24 cellular contexts compared by ENCODE assay signal in genomic region chr1:234674218-234674815, GRCh38.
DNase-seq lines count a peak whose midpoint lies in the region; ATAC-seq, FAIRE-seq and TF ChIP-seq lines count a peak whose summit lies in the region.
"Had no signal": no experiment of that assay in that cellular context is flagged by ENCODE, and none has a peak within 500 bp of the region (broad histone marks: within the 10 kb centered on the region; RNA-seq: fewer than 3 reads in every experiment).

No MANE protein-coding gene starts in this region.

- in situ Hi-C loops in Panc1 (cut with HindIII; ENCODE audit: low pct_unique_long_range_greater_than_20kb, low sequenced_read_pairs) = no loop called here

- FAIRE-seq in GM12892 (lab: Jason Lieb, UNC) = no peak
- FAIRE-seq: A549, GM12878, H54 had no signal

- peak; percentile 47 for DNase-seq in activated CD8-positive, alpha-beta memory T cell treated with anti-CD3 and anti-CD28 coated beads for 24 hours
- no peak for DNase-seq in activated CD8-positive, alpha-beta memory T cell treated with anti-CD3 and anti-CD28 coated beads, Interleukin-2, amount 10 ng/mL, durations not matched to agents 7 days and 5 days
- DNase-seq in Panc1 (ENCODE audit: low read depth, low spot score) (no peak), esophagus muscularis mucosa (ENCODE audit: extremely low spot score) (peak; percentile 89), GM12892 (ENCODE audit: insufficient read length) (no peak)
- no peak for DNase-seq in naive thymus-derived CD4-positive, alpha-beta T cell
- DNase-seq: 8988T; ACHN; AML-193; BE2C; CD4-positive, alpha-beta T cell; CD8-positive, alpha-beta memory T cell; DMS 273 treated with DMSO at 0.1 percent for 48 hours; DMS79; EL; GDM1; GOT3; HFFc6 had no signal

- no peak for TF ChIP-seq EP300 in esophagus muscularis mucosa (IDR thresholded peaks at IDR 0.05)

- BruUV-seq in Panc1 (replicated peaks; lab: Mats Ljungman, UMichigan) = no TSS peak

- peaks cover 1% of the 10 kb centered on the region; the same call in 1 of the 2 replicates for H3K9me3 ChIP-seq in Panc1 (ENCODE audit: control insufficient read depth, insufficient read depth, low read depth, low read length)
- H3K9me3 ChIP-seq in esophagus muscularis mucosa = no peaks in the 10 kb centered on the region
- H3K9me3 ChIP-seq in naive thymus-derived CD4-positive, alpha-beta T cell (ENCODE audit: control insufficient read depth in 2 of 3, low read length in 3 of 3) = no peaks in the 10 kb centered on the region
- H3K9me3 ChIP-seq: A549, BE2C, HAP-1 had no signal

- H3K36me3 ChIP-seq in Panc1 (ENCODE audit: control insufficient read depth, insufficient read depth, low read length) = no peaks in the 10 kb centered on the region
- H3K36me3 ChIP-seq in esophagus muscularis mucosa = no peaks in the 10 kb centered on the region
- H3K36me3 ChIP-seq in naive thymus-derived CD4-positive, alpha-beta T cell (ENCODE audit: control insufficient read depth in 2 of 3, insufficient read depth in 3 of 3, low read length in 3 of 3) = no peaks in the 10 kb centered on the region
- H3K36me3 ChIP-seq: BE2C; BLaER1 treated with 17β-estradiol and CSF1 and Interleukin-3, amounts not matched to agents 10 nM and 100 nM; HAP-1 had no signal

- H3K4me3 ChIP-seq in Panc1 (ENCODE audit: low read depth in 2 of 2, low read length in 2 of 2) (no peak overlapping the region), esophagus muscularis mucosa (no peak overlapping the region)
- no peak overlapping the region for H3K4me3 ChIP-seq in naive thymus-derived CD4-positive, alpha-beta T cell (ENCODE audit: low read length)
- H3K4me3 ChIP-seq: A549; BLaER1 treated with 17β-estradiol and CSF1 and Interleukin-3, amounts not matched to agents 10 nM and 100 nM; GM12878; HAP-1 had no signal

- CTCF ChIA-PET in activated CD8-positive, alpha-beta memory T cell treated with anti-CD3 and anti-CD28 coated beads, Interleukin-2, amount 10 ng/mL, durations not matched to agents 7 days and 5 days (lab: Charles Lee) = no interaction called here
- CTCF ChIA-PET in Panc1 (lab: Charles Lee) = no interaction called here
- CTCF ChIA-PET in naive thymus-derived CD4-positive, alpha-beta T cell (lab: Charles Lee) = no interaction called here

- H3K4me1 Mint-ChIP-seq in activated CD8-positive, alpha-beta memory T cell treated with anti-CD3 and anti-CD28 coated beads, Interleukin-2, amount 10 ng/mL, durations not matched to agents 7 days and 5 days = peaks cover 7% of the 10 kb centered on the region
- peaks cover 6 to 13% (median 12%) of the 10 kb centered on the region in 7 donors for H3K4me1 Mint-ChIP-seq in naive thymus-derived CD4-positive, alpha-beta T cell

- POLR2A ChIA-PET in Panc1 (lab: Charles Lee) = no interaction called here
- POLR2A ChIA-PET in naive thymus-derived CD4-positive, alpha-beta T cell (lab: Charles Lee) = no interaction called here

- H3K4me1 ChIP-seq in Panc1 (ENCODE audit: control insufficient read depth, insufficient read depth, low read length) (peaks cover 20% of the 10 kb centered on the region), esophagus muscularis mucosa (peaks cover 7 to 19% (median 15%) of the 10 kb centered on the region in 4 donors)
- H3K4me1 ChIP-seq in naive thymus-derived CD4-positive, alpha-beta T cell (ENCODE audit: control insufficient read depth in 2 of 2, insufficient read depth in 2 of 2, low read length in 2 of 2) = no peaks in the 10 kb centered on the region

- H3K27me3 ChIP-seq in Panc1 (ENCODE audit: control insufficient read depth, insufficient read depth, low read length) = no peaks in the 10 kb centered on the region
- H3K27me3 ChIP-seq in esophagus muscularis mucosa = no peaks in the 10 kb centered on the region
- no peaks in the 10 kb centered on the region for H3K27me3 ChIP-seq in naive thymus-derived CD4-positive, alpha-beta T cell (ENCODE audit: control insufficient read depth in 2 of 2, insufficient read depth in 2 of 2, low read length in 2 of 2)
- H3K27me3 ChIP-seq: BE2C; BLaER1 treated with 17β-estradiol and CSF1 and Interleukin-3, amounts not matched to agents 10 nM and 100 nM had no signal

- peaks cover 4% of the 10 kb centered on the region for H3K27me3 Mint-ChIP-seq in activated CD8-positive, alpha-beta memory T cell treated with anti-CD3 and anti-CD28 coated beads, Interleukin-2, amount 10 ng/mL, durations not matched to agents 7 days and 5 days
- peaks cover 0 to 2% (median 0%) of the 10 kb centered on the region in 5 donors for H3K27me3 Mint-ChIP-seq in naive thymus-derived CD4-positive, alpha-beta T cell
- H3K27me3 Mint-ChIP-seq: CD4-positive, alpha-beta T cell had no signal

- H3K27ac ChIP-seq in Panc1 (ENCODE audit: low read length) (peak overlapping the region; percentile 97; the same call in 1 of the 2 replicates), esophagus muscularis mucosa (replicated peaks in 1 of 4) (no peak overlapping the region)
- no peak overlapping the region for H3K27ac ChIP-seq in naive thymus-derived CD4-positive, alpha-beta T cell (ENCODE audit: low read depth, low read length)
- H3K27ac ChIP-seq: BLaER1 treated with 17β-estradiol and CSF1 and Interleukin-3, amounts not matched to agents 10 nM and 100 nM had no signal

- no peak overlapping the region for H3K27ac Mint-ChIP-seq in activated CD8-positive, alpha-beta memory T cell treated with anti-CD3 and anti-CD28 coated beads, Interleukin-2, amount 10 ng/mL, durations not matched to agents 7 days and 5 days
- H3K27ac Mint-ChIP-seq in naive thymus-derived CD4-positive, alpha-beta T cell = peak overlapping the region in 1 of 9 donors; percentile 39
- H3K27ac Mint-ChIP-seq: CD4-positive, alpha-beta T cell; HFFc6 had no signal

- TF ChIP-seq CTCF in Panc1 (IDR thresholded peaks at IDR 0.05) = no peak
- TF ChIP-seq CTCF in esophagus muscularis mucosa (IDR thresholded peaks at IDR 0.05) = no peak

- WGBS in esophagus muscularis mucosa = 93% methylated on average over 4 of the region's 4 CpGs

- intact Hi-C loops in Panc1 (cut with micrococcal nuclease; ENCODE audit: unreplicated experiment) = no loop called here
- intact Hi-C loops in esophagus muscularis mucosa (cut with DNase I) = no loop called here
- intact Hi-C loops in naive thymus-derived CD4-positive, alpha-beta T cell (cut with micrococcal nuclease) = no loop called here

- H3K36me3 Mint-ChIP-seq in activated CD8-positive, alpha-beta memory T cell treated with anti-CD3 and anti-CD28 coated beads, Interleukin-2, amount 10 ng/mL, durations not matched to agents 7 days and 5 days = no peaks in the 10 kb centered on the region
- no peaks in the 10 kb centered on the region for H3K36me3 Mint-ChIP-seq in naive thymus-derived CD4-positive, alpha-beta T cell
- H3K36me3 Mint-ChIP-seq: CD14-positive monocyte; CD8-positive, alpha-beta memory T cell had no signal

- no peak overlapping the region for H3K4me3 Mint-ChIP-seq in activated CD8-positive, alpha-beta memory T cell treated with anti-CD3 and anti-CD28 coated beads, Interleukin-2, amount 10 ng/mL, durations not matched to agents 7 days and 5 days
- H3K4me3 Mint-ChIP-seq in naive thymus-derived CD4-positive, alpha-beta T cell = no peak overlapping the region
- H3K4me3 Mint-ChIP-seq: CD14-positive monocyte; CD4-positive, alpha-beta T cell; CD8-positive, alpha-beta memory T cell; HFFc6 had no signal

- ATAC-seq in activated CD8-positive, alpha-beta memory T cell treated with anti-CD3 and anti-CD28 coated beads, Interleukin-2, amount 10 ng/mL, durations not matched to agents 7 days and 5 days = no peak
- no peak for ATAC-seq in Panc1
- no peak for ATAC-seq in naive thymus-derived CD4-positive, alpha-beta T cell
- ATAC-seq: A549, GM12878 had no signal

- no peaks in the 10 kb centered on the region for H3K9me3 Mint-ChIP-seq in activated CD8-positive, alpha-beta memory T cell treated with anti-CD3 and anti-CD28 coated beads, Interleukin-2, amount 10 ng/mL, durations not matched to agents 7 days and 5 days (ENCODE audit: low read depth)
- peaks cover 0 to 5% (median 0%) of the 10 kb centered on the region in 11 donors for H3K9me3 Mint-ChIP-seq in naive thymus-derived CD4-positive, alpha-beta T cell
- H3K9me3 Mint-ChIP-seq: CD14-positive monocyte; CD4-positive, alpha-beta T cell; CD8-positive, alpha-beta memory T cell; HFFc6 had no signal

- TF ChIP-seq POLR2A in esophagus muscularis mucosa (IDR thresholded peaks at IDR 0.05; ENCODE audit: low read depth) (no peak), GM12892 (IDR thresholded peaks at IDR 0.05; ENCODE audit: low read depth, low read length) (no peak)

Comparison
In these comparisons a context has a peak if more than half of its experiments do, and no peak if none do; other contexts are left out.
1. DNase-seq: peak in activated CD8-positive, alpha-beta memory T cell treated with anti-CD3 and anti-CD28 coated beads for 24 hours (single experiment) and esophagus muscularis mucosa (single experiment); none in activated CD8-positive, alpha-beta memory T cell treated with anti-CD3 and anti-CD28 coated beads, Interleukin-2, amount 10 ng/mL, durations not matched to agents 7 days and 5 days (single experiment), Panc1 (single experiment), naive thymus-derived CD4-positive, alpha-beta T cell (0 of 9) and GM12892 (single experiment).